38 cellular contexts compared by ENCODE assay signal in genomic region chr7:20320786-20321185, GRCh38. TPM values are rescaled to one million over a fixed set of nuclear protein-coding genes. Genes with fewer than 3 reads are reported as not detected.
"Had no signal": no experiment of that assay in that cellular context is flagged by ENCODE, and none has a peak within 500 bp of the region (broad histone marks: within the 10 kb centered on the region; RNA-seq: fewer than 3 reads in every experiment).

No MANE protein-coding gene starts in this region.

- H3K27ac ChIP-seq: adrenal gland, cardiac muscle cell, VCaP had no signal

- DNase-seq: activated B cell treated with CpG ODN at 0.5 μM for 24 hours; activated CD4-positive, alpha-beta memory T cell treated with anti-CD3 and anti-CD28 coated beads for 36 hours; activated CD4-positive, alpha-beta T cell treated with anti-CD3 and anti-CD28 coated beads for 4 hours; activated CD4-positive, alpha-beta T cell treated with anti-CD3 and anti-CD28 coated beads, Interleukin-2, amount 10 ng/mL, durations not matched to agents 24 days and 14 days; activated CD4-positive, alpha-beta T cell treated with anti-CD3 and anti-CD28 coated beads, Interleukin-2, amount 50 U/mL, for 1 hour; activated CD4-positive, alpha-beta T cell treated with anti-CD3 and anti-CD28 coated beads, Interleukin-2, amount 50 U/mL, for 4 hours; activated CD4-positive, CD25-positive, alpha-beta regulatory T cell treated with anti-CD3 and anti-CD28 coated beads, Interleukin-2, amount 50 U/mL, for 72 hours; activated CD8-positive, alpha-beta memory T cell treated with anti-CD3 and anti-CD28 coated beads, Interleukin-2, amount 50 U/mL, for 4 hours; activated CD8-positive, alpha-beta T cell treated with anti-CD3 and anti-CD28 coated beads for 36 hours; activated effector memory CD4-positive, alpha-beta T cell treated with anti-CD3 and anti-CD28 coated beads, Interleukin-2, amount 50 U/mL, for 16 hours; activated gamma-delta T cell treated with Interleukin-2 at 50 U/mL for 16 hours; activated naive CD4-positive, alpha-beta T cell; activated naive CD4-positive, alpha-beta T cell treated with anti-CD3 and anti-CD28 coated beads for 36 hours; activated naive CD4-positive, alpha-beta T cell treated with anti-CD3 and anti-CD28 coated beads, Interleukin-2, amount 50 U/mL, for 16 hours; activated naive CD8-positive, alpha-beta T cell treated with anti-CD3 and anti-CD28 coated beads for 36 hours; activated T-cell treated with anti-CD3 and anti-CD28 coated beads for 4 hours; activated T-cell treated with anti-CD3 and anti-CD28 coated beads, Interleukin-2, amount 50 U/mL, for 1 hour; activated T-cell treated with anti-CD3 and anti-CD28 coated beads, Interleukin-2, amount 50 U/mL, for 4 hours; activated T-cell treated with anti-CD3 and anti-CD28 coated beads, Interleukin-2, amount 50 U/mL, for 72 hours; adrenal gland; amniotic stem cell; aorta; caudate nucleus; cerebellar nuclear complex; T-helper 1 cell; T-helper 2 cell; T-helper 9 cell had no signal

- H3K36me3 Mint-ChIP-seq: activated CD4-positive, alpha-beta memory T cell treated with anti-CD3 and anti-CD28 coated beads for 36 hours; activated naive CD4-positive, alpha-beta T cell treated with anti-CD3 and anti-CD28 coated beads, Interleukin-2, amount 50 U/mL, for 72 hours; activated naive CD8-positive, alpha-beta T cell treated with anti-CD3 and anti-CD28 coated beads for 36 hours; brain had no signal

- H3K4me3 Mint-ChIP-seq: activated B cell treated with CpG ODN at 0.5 μM for 24 hours; activated CD4-positive, alpha-beta memory T cell treated with anti-CD3 and anti-CD28 coated beads for 36 hours; activated CD4-positive, alpha-beta T cell treated with anti-CD3 and anti-CD28 coated beads, Interleukin-2, amount 10 ng/mL, durations not matched to agents 24 days and 14 days; activated CD8-positive, alpha-beta T cell treated with anti-CD3 and anti-CD28 coated beads for 36 hours; activated naive CD4-positive, alpha-beta T cell treated with anti-CD3 and anti-CD28 coated beads for 36 hours; activated naive CD8-positive, alpha-beta T cell treated with anti-CD3 and anti-CD28 coated beads for 36 hours; activated T-cell treated with anti-CD3 and anti-CD28 coated beads, Interleukin-2, amount 50 U/mL, for 4 hours; activated T-cell treated with anti-CD3 and anti-CD28 coated beads, Interleukin-2, amount 50 U/mL, for 72 hours; activated T-helper 1 cell treated with anti-CD3 and anti-CD28 coated beads, Interleukin-12 subunit alpha, Interleukin-12 subunit beta, Interleukin-2, Interleukin-4 antibody, amounts not matched to agents 30 ng/mL and 10 ng/mL and 1 ng/mL, durations not matched to agents 14 hours and 24 hours and 36 hours; activated T-helper 17 cell treated with anti-CD3 and anti-CD28 coated beads, Interleukin-2, amount 50 U/mL, for 72 hours; central memory CD8-positive, alpha-beta T cell; T-helper 1 cell treated with Interleukin-12 subunit alpha and Interleukin-12 subunit beta and Interleukin-4 antibody, amounts not matched to agents 30 μg/mL and 1 μg/mL, for 36 hours; T-helper 2 cell treated with Interferon-gamma antibody and Interleukin-4, amounts not matched to agents 5 μg/mL and 100 μg/mL, for 36 hours had no signal

- H3K9me3 Mint-ChIP-seq: activated B cell treated with CpG ODN at 0.5 μM for 24 hours; activated CD4-positive, alpha-beta memory T cell treated with anti-CD3 and anti-CD28 coated beads for 36 hours; activated CD4-positive, alpha-beta T cell treated with anti-CD3 and anti-CD28 coated beads, Interleukin-2, amount 10 ng/mL, durations not matched to agents 24 days and 14 days; activated CD8-positive, alpha-beta T cell treated with anti-CD3 and anti-CD28 coated beads for 36 hours; activated naive CD4-positive, alpha-beta T cell treated with anti-CD3 and anti-CD28 coated beads for 36 hours; activated naive CD4-positive, alpha-beta T cell treated with anti-CD3 and anti-CD28 coated beads, Interleukin-2, amount 50 U/mL, for 72 hours; activated naive CD8-positive, alpha-beta T cell treated with anti-CD3 and anti-CD28 coated beads for 36 hours; activated T-cell treated with anti-CD3 and anti-CD28 coated beads, Interleukin-2, amount 50 U/mL, for 4 hours; activated T-cell treated with anti-CD3 and anti-CD28 coated beads, Interleukin-2, amount 50 U/mL, for 72 hours; activated T-helper 1 cell treated with anti-CD3 and anti-CD28 coated beads, Interleukin-12 subunit alpha, Interleukin-12 subunit beta, Interleukin-2, Interleukin-4 antibody, amounts not matched to agents 30 ng/mL and 10 ng/mL and 1 ng/mL, durations not matched to agents 14 hours and 24 hours and 36 hours; activated T-helper 17 cell treated with anti-CD3 and anti-CD28 coated beads, Interleukin-2, amount 50 U/mL, for 72 hours; central memory CD8-positive, alpha-beta T cell; T-helper 1 cell treated with Interleukin-12 subunit alpha and Interleukin-12 subunit beta and Interleukin-4 antibody, amounts not matched to agents 30 μg/mL and 1 μg/mL, for 36 hours; T-helper 2 cell treated with Interferon-gamma antibody and Interleukin-4, amounts not matched to agents 5 μg/mL and 100 μg/mL, for 36 hours had no signal

- H3K9me3 ChIP-seq: adrenal gland had no signal

- H3K4me3 ChIP-seq: adrenal gland, cardiac muscle cell had no signal

- H3K27ac Mint-ChIP-seq: activated B cell treated with CpG ODN at 0.5 μM for 24 hours; activated CD4-positive, alpha-beta memory T cell treated with anti-CD3 and anti-CD28 coated beads for 36 hours; activated CD4-positive, alpha-beta T cell treated with anti-CD3 and anti-CD28 coated beads, Interleukin-2, amount 10 ng/mL, durations not matched to agents 24 days and 14 days; activated CD8-positive, alpha-beta T cell treated with anti-CD3 and anti-CD28 coated beads for 36 hours; activated naive CD4-positive, alpha-beta T cell treated with anti-CD3 and anti-CD28 coated beads for 36 hours; activated naive CD4-positive, alpha-beta T cell treated with anti-CD3 and anti-CD28 coated beads, Interleukin-2, amount 50 U/mL, for 72 hours; activated naive CD8-positive, alpha-beta T cell treated with anti-CD3 and anti-CD28 coated beads for 36 hours; activated T-cell treated with anti-CD3 and anti-CD28 coated beads, Interleukin-2, amount 50 U/mL, for 72 hours; activated T-helper 1 cell treated with anti-CD3 and anti-CD28 coated beads, Interleukin-12 subunit alpha, Interleukin-12 subunit beta, Interleukin-2, Interleukin-4 antibody, amounts not matched to agents 30 ng/mL and 10 ng/mL and 1 ng/mL, durations not matched to agents 14 hours and 24 hours and 36 hours; activated T-helper 17 cell treated with anti-CD3 and anti-CD28 coated beads, Interleukin-2, amount 50 U/mL, for 72 hours; brain; T-helper 1 cell treated with Interleukin-12 subunit alpha and Interleukin-12 subunit beta and Interleukin-4 antibody, amounts not matched to agents 30 μg/mL and 1 μg/mL, for 36 hours; T-helper 2 cell treated with Interferon-gamma antibody and Interleukin-4, amounts not matched to agents 5 μg/mL and 100 μg/mL, for 36 hours had no signal

- H3K4me1 Mint-ChIP-seq: activated B cell treated with CpG ODN at 0.5 μM for 24 hours; activated CD4-positive, alpha-beta T cell treated with anti-CD3 and anti-CD28 coated beads, Interleukin-2, amount 10 ng/mL, durations not matched to agents 24 days and 14 days; activated naive CD8-positive, alpha-beta T cell treated with anti-CD3 and anti-CD28 coated beads for 36 hours; activated T-helper 17 cell treated with anti-CD3 and anti-CD28 coated beads, Interleukin-2, amount 50 U/mL, for 72 hours; central memory CD8-positive, alpha-beta T cell had no signal

- H3K36me3 ChIP-seq: adrenal gland, cardiac muscle cell had no signal

- FAIRE-seq: bronchial epithelial cell, TTC549 had no signal

- H3K27me3 ChIP-seq: adrenal gland, cardiac muscle cell had no signal

- H3K4me1 ChIP-seq: adrenal gland had no signal

- ATAC-seq: activated CD8-positive, alpha-beta T cell treated with anti-CD3 and anti-CD28 coated beads for 36 hours; activated naive CD4-positive, alpha-beta T cell treated with anti-CD3 and anti-CD28 coated beads, Interleukin-2, amount 50 U/mL, for 72 hours; activated T-cell treated with anti-CD3 and anti-CD28 coated beads, Interleukin-2, amount 50 U/mL, for 4 hours; activated T-cell treated with anti-CD3 and anti-CD28 coated beads, Interleukin-2, amount 50 U/mL, for 72 hours; activated T-helper 17 cell treated with anti-CD3 and anti-CD28 coated beads, Interleukin-2, amount 50 U/mL, for 72 hours had no signal

- H3K27me3 Mint-ChIP-seq: activated B cell treated with CpG ODN at 0.5 μM for 24 hours; activated CD4-positive, alpha-beta memory T cell treated with anti-CD3 and anti-CD28 coated beads for 36 hours; activated T-helper 17 cell treated with anti-CD3 and anti-CD28 coated beads, Interleukin-2, amount 50 U/mL, for 72 hours; brain; central memory CD8-positive, alpha-beta T cell had no signal

RNA-seq across cellular contexts. Expression of gene ITGB8, which starts 9.9 kb away (rescaled TPM):
- total RNA-seq: activated CD4-positive, alpha-beta memory T cell treated with anti-CD3 and anti-CD28 coated beads for 36 hours; activated CD4-positive, alpha-beta T cell treated with anti-CD3 and anti-CD28 coated beads, Interleukin-2, amount 10 ng/mL, durations not matched to agents 24 days and 14 days; activated CD8-positive, alpha-beta T cell treated with anti-CD3 and anti-CD28 coated beads for 36 hours; activated naive CD4-positive, alpha-beta T cell treated with anti-CD3 and anti-CD28 coated beads for 36 hours; activated naive CD8-positive, alpha-beta T cell treated with anti-CD3 and anti-CD28 coated beads for 36 hours had no signal
